Comparison of ENCODE assay signal across 22 cellular contexts in the genomic region with DNA sequence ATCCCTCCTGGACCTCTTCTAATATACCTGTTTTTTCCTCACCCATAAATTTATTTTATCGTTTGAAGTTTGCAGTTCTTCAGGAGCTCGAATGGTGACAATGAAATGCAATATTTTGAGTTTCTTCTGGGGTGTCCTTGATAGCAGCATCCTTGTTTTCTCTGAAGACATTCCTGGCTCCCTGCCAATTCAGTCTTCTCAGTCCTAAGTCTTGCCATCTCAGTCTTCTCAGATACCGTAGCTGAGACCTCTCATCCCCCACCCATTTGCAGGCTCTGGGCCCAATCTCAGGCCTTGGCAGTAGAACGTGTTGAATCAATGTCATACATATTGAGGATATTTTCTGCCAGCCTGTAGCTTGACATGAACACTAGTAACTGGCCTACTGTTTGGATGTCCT.
A peak's percentile ranks its signal among the peaks of the same experiment; 100 is the strongest.
DNase-seq lines count a peak whose midpoint lies in the region; FAIRE-seq and TF ChIP-seq lines count a peak whose summit lies in the region.
"Had no signal": no experiment of that assay in that cellular context is flagged by ENCODE, and none has a peak within 500 bp of the region (broad histone marks: within the 10 kb centered on the region; RNA-seq: fewer than 3 reads in every experiment).

No MANE protein-coding gene starts in this region.

- H3K27me3 ChIP-seq in bronchial epithelial cell (ENCODE audit: control insufficient read depth, insufficient read depth, low read length) (no peaks in the 10 kb centered on the region), spleen (replicated peaks in 1 of 7) (no peaks in the 10 kb centered on the region)
- H3K27me3 ChIP-seq: BLaER1 treated with 17β-estradiol and CSF1 and Interleukin-3, amounts not matched to agents 10 nM and 100 nM had no signal

- TF ChIP-seq CTCF in bronchial epithelial cell (IDR thresholded peaks at IDR 0.05; ENCODE audit: insufficient read depth, low read length, severe bottlenecking) = no peak
- TF ChIP-seq CTCF in spleen (IDR thresholded peaks at IDR 0.05 in 8 of 11, conservative IDR thresholded peaks at IDR 0.05 in 3 of 11) = no peak

- H3K9me3 ChIP-seq in spleen = no peaks in the 10 kb centered on the region
- H3K9me3 ChIP-seq: A549; BLaER1 treated with 17β-estradiol and CSF1 and Interleukin-3, amounts not matched to agents 10 nM and 100 nM; Caco-2 had no signal

- DNase-seq in DMS 273 (lab: John Stamatoyannopoulos, UW; ENCODE audit: unreplicated experiment) (peak; percentile 32), DMS 273 treated with DMSO at 0.1 percent for 48 hours (lab: John Stamatoyannopoulos, UW) (no peak), bronchial epithelial cell (ENCODE audit: low read depth) (no peak), medulla oblongata (ENCODE audit: extremely low spot score) (peak; percentile 7), spleen (no peak), NCI-H524 (lab: John Stamatoyannopoulos, UW) (no peak)
- DNase-seq: AML-193; Caco-2; Calu3; CD4-positive, alpha-beta T cell; CD8-positive, alpha-beta T cell; DMS79 treated with DMSO at 0.1 percent for 48 hours; GF-D8 had no signal

- TF ChIP-seq POLR2A in spleen (IDR thresholded peaks at IDR 0.05) = no peak

- peak; percentile 36 for FAIRE-seq in bronchial epithelial cell (lab: Jason Lieb, UNC)
- FAIRE-seq: A549, D721Med, G401.6, GM12891, GM19239 had no signal

- H3K36me3 ChIP-seq in bronchial epithelial cell (ENCODE audit: control insufficient read depth, insufficient read depth, low read length) (no peaks in the 10 kb centered on the region), spleen (no peaks in the 10 kb centered on the region)
- H3K36me3 ChIP-seq: BLaER1 treated with 17β-estradiol and CSF1 and Interleukin-3, amounts not matched to agents 10 nM and 100 nM had no signal

- 83 to 94% (median 87%) methylated on average over 4 of the region's 4 CpGs for WGBS in spleen, 5 donors

- H3K27ac ChIP-seq in spleen = no peak overlapping the region
- H3K27ac ChIP-seq: 22Rv1; A549; BLaER1 treated with 17β-estradiol and CSF1 and Interleukin-3, amounts not matched to agents 10 nM and 100 nM; C4-2B had no signal

- no peaks in the 10 kb centered on the region for H3K4me1 ChIP-seq in spleen
- H3K4me1 ChIP-seq: A549; BLaER1 treated with 17β-estradiol and CSF1 and Interleukin-3, amounts not matched to agents 10 nM and 100 nM had no signal

- intact Hi-C loops in spleen (cut with DNase I; ENCODE audit: low total_unique reads) = no loop called here

- TF ChIP-seq RAD21 in Ishikawa (IDR thresholded peaks at IDR 0.05; ENCODE audit: low read depth) = no peak

- TF ChIP-seq EP300 in Ishikawa (IDR thresholded peaks at IDR 0.05; ENCODE audit: borderline replicate concordance) = no peak

- H3K4me3 ChIP-seq in bronchial epithelial cell (ENCODE audit: low read depth, low read length) = no peak overlapping the region
- H3K4me3 ChIP-seq in spleen = no peak overlapping the region
- H3K4me3 ChIP-seq: A549; BLaER1 treated with 17β-estradiol and CSF1 and Interleukin-3, amounts not matched to agents 10 nM and 100 nM had no signal

TF ChIP-seq in Ishikawa, 13 proteins besides CTCF, POLR2A, EP300 and RAD21:
- TF ChIP-seq ZBTB7A (IDR thresholded peaks at IDR 0.05; ENCODE audit: low read depth) (no peak), NFIC (IDR thresholded peaks at IDR 0.05) (0 out of 2 replicates have a peak, but pooled peaks have one; percentile 12)
TF ChIP-seq in Ishikawa: peak in this region for 1.

Comparison
In these comparisons a context has a peak if more than half of its experiments do, and no peak if none do; other contexts are left out.
1. DNase-seq: peak in DMS 273 (single experiment) and medulla oblongata (single experiment); none in DMS 273 treated with DMSO at 0.1 percent for 48 hours (single experiment), bronchial epithelial cell (single experiment), spleen (single experiment) and NCI-H524 (0 of 2).